7 cellular contexts compared by ENCODE assay signal in the genomic region with DNA sequence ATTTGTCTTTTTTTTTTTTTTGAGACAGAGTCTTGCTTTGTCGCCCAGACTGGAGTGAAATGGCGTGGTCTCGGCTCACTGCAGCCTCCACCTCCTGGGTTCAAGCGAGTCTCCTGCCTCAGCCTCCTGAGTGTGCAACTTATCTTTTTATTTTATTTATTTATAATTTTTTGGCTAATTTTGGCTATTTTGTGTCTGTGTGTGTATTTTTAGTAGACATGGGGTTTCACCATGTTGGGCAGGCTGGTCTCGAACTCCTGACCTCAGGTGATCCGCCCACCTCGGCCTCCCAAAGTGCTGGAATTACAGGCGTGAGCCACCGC. TPM values are rescaled to one million over a fixed set of nuclear protein-coding genes. Genes with fewer than 3 reads are reported as not detected.
DNase-seq lines count a peak whose midpoint lies in the region; ATAC-seq and TF ChIP-seq lines count a peak whose summit lies in the region.
"Not testable (repeated sequence)": the region's sequence is repeated elsewhere in the genome, so short reads cannot be mapped to it uniquely, and the experiment has no call there.

No MANE protein-coding gene starts in this region.

- not testable (repeated sequence) for H3F3A ChIP-seq in OCI-LY1 (ENCODE audit: insufficient read depth, low read length)

- not testable (repeated sequence) for TF ChIP-seq CTCF in OCI-LY1 (IDR thresholded peaks at IDR 0.05; ENCODE audit: low read length); glutamatergic neuron (IDR thresholded peaks at IDR 0.05; ENCODE audit: partially characterized antibody, unreplicated experiment)

- ATAC-seq in activated CD8-positive, alpha-beta memory T cell treated with anti-CD3 and anti-CD28 coated beads, Interleukin-2, amount 10 ng/mL, durations not matched to agents 7 days and 5 days; central memory CD8-positive, alpha-beta T cell (replicated peaks; ENCODE audit: extremely low read depth, poor library complexity, severe bottlenecking): not testable (repeated sequence)

- peak overlapping the region; percentile 74 for H3K4me3 Mint-ChIP-seq in activated CD8-positive, alpha-beta memory T cell treated with anti-CD3 and anti-CD28 coated beads, Interleukin-2, amount 10 ng/mL, durations not matched to agents 7 days and 5 days
- peak overlapping the region; percentile 79 for H3K4me3 Mint-ChIP-seq in central memory CD8-positive, alpha-beta T cell
- peak overlapping the region; percentile 86 for H3K4me3 Mint-ChIP-seq in glutamatergic neuron (ENCODE audit: unreplicated experiment)

- peak overlapping the region; percentile 37 for H3K9ac ChIP-seq in ES-I3 (ENCODE audit: low read depth, low read length)
- not testable (repeated sequence) for H3K9ac ChIP-seq in OCI-LY1 (ENCODE audit: low read length)
- H3K9ac ChIP-seq in mucosa of rectum (ENCODE audit: low read depth in 1 of 2, low read length in 2 of 2): peak overlapping the region; percentile 68 to 92

- H3K79me2 ChIP-seq in OCI-LY1 (ENCODE audit: insufficient read depth, low read length): not testable (repeated sequence)

- H3K4me1 Mint-ChIP-seq in activated CD8-positive, alpha-beta memory T cell treated with anti-CD3 and anti-CD28 coated beads, Interleukin-2, amount 10 ng/mL, durations not matched to agents 7 days and 5 days: peaks cover 33% of the 10 kb centered on the region
- peaks cover 32% of the 10 kb centered on the region for H3K4me1 Mint-ChIP-seq in central memory CD8-positive, alpha-beta T cell
- H3K4me1 Mint-ChIP-seq in glutamatergic neuron (ENCODE audit: low read depth, unreplicated experiment): not testable (repeated sequence)

- H3K4me2 ChIP-seq in OCI-LY1 (ENCODE audit: low read length): peak overlapping the region; percentile 77

- not testable (repeated sequence) for H3K9me2 ChIP-seq in OCI-LY1 (ENCODE audit: low read depth, low read length)

- H4K20me1 ChIP-seq in OCI-LY1 (ENCODE audit: insufficient read depth, low read length): not testable (repeated sequence)

- H3K4me3 ChIP-seq in OCI-LY1 (ENCODE audit: low read depth, low read length, poor library complexity, severe bottlenecking): peak overlapping the region; percentile 57
- peak overlapping the region; percentile 57 to 84 for H3K4me3 ChIP-seq in mucosa of rectum (ENCODE audit: low read length in 2 of 2)
- H3K4me3 ChIP-seq in skeletal muscle cell (ENCODE audit: low read depth, low read length): peak overlapping the region; percentile 45

- H3K36me3 ChIP-seq in ES-I3 (ENCODE audit: insufficient read depth, low read length); OCI-LY1 (ENCODE audit: insufficient read depth, low read length); mucosa of rectum (ENCODE audit: control insufficient read depth in 2 of 2, insufficient read depth in 2 of 2, low read length in 2 of 2): not testable (repeated sequence)

- DNase-seq in activated CD8-positive, alpha-beta memory T cell treated with anti-CD3 and anti-CD28 coated beads, Interleukin-2, amount 10 ng/mL, durations not matched to agents 7 days and 5 days; central memory CD8-positive, alpha-beta T cell (ENCODE audit: low spot score in 2 of 2); glutamatergic neuron; skeletal muscle cell (ENCODE audit: low read depth): not testable (repeated sequence)

- H3K4me1 ChIP-seq in ES-I3 (ENCODE audit: insufficient read depth, low read length); mucosa of rectum (ENCODE audit: control insufficient read depth in 2 of 2, insufficient read depth in 2 of 2, low read length in 2 of 2): not testable (repeated sequence)
- peaks cover 11% of the 10 kb centered on the region for H3K4me1 ChIP-seq in OCI-LY1 (ENCODE audit: insufficient read depth, low read length, severe bottlenecking)

- peak overlapping the region; percentile 78 for H3K27ac ChIP-seq in OCI-LY1 (ENCODE audit: low read depth, low read length, poor library complexity, severe bottlenecking)
- H3K27ac ChIP-seq in mucosa of rectum (ENCODE audit: low read depth in 2 of 2, low read length in 2 of 2): peak overlapping the region; percentile 92 to 97

- H2AFZ ChIP-seq in OCI-LY1 (ENCODE audit: low read length): peak overlapping the region; percentile 90; the same call in 1 of the 2 replicates

- not testable (repeated sequence) for H3K9me3 ChIP-seq in ES-I3 (ENCODE audit: control insufficient read depth, insufficient read depth, low read length); OCI-LY1 (ENCODE audit: low read length); mucosa of rectum (ENCODE audit: control insufficient read depth in 2 of 2, low read length in 2 of 2)

- not testable (repeated sequence) for H3K27me3 ChIP-seq in OCI-LY1 (ENCODE audit: insufficient read depth, low read length); mucosa of rectum (ENCODE audit: control insufficient read depth in 2 of 2, insufficient read depth in 2 of 2, low read length in 2 of 2)

- H3K27ac Mint-ChIP-seq in activated CD8-positive, alpha-beta memory T cell treated with anti-CD3 and anti-CD28 coated beads, Interleukin-2, amount 10 ng/mL, durations not matched to agents 7 days and 5 days: peak overlapping the region; percentile 92
- peak overlapping the region; percentile 93 for H3K27ac Mint-ChIP-seq in central memory CD8-positive, alpha-beta T cell (ENCODE audit: low read depth)
- peak overlapping the region; percentile 21 for H3K27ac Mint-ChIP-seq in glutamatergic neuron (ENCODE audit: unreplicated experiment)

- CTCF ChIA-PET in activated CD8-positive, alpha-beta memory T cell treated with anti-CD3 and anti-CD28 coated beads, Interleukin-2, amount 10 ng/mL, durations not matched to agents 7 days and 5 days (lab: Charles Lee): interaction anchor here (0.6 to 4.4 kb wide), 11 partner anchors 9 to 313 kb away, joined by 3 to 42 read pairs (median 3); no protein-coding TSS in a partner anchor

- peaks cover 14% of the 10 kb centered on the region for H3K36me3 Mint-ChIP-seq in activated CD8-positive, alpha-beta memory T cell treated with anti-CD3 and anti-CD28 coated beads, Interleukin-2, amount 10 ng/mL, durations not matched to agents 7 days and 5 days
- peaks cover 13% of the 10 kb centered on the region for H3K36me3 Mint-ChIP-seq in central memory CD8-positive, alpha-beta T cell (ENCODE audit: insufficient read depth)
- not testable (repeated sequence) for H3K36me3 Mint-ChIP-seq in glutamatergic neuron (ENCODE audit: unreplicated experiment)

- H3K27me3 Mint-ChIP-seq in activated CD8-positive, alpha-beta memory T cell treated with anti-CD3 and anti-CD28 coated beads, Interleukin-2, amount 10 ng/mL, durations not matched to agents 7 days and 5 days; central memory CD8-positive, alpha-beta T cell; glutamatergic neuron (ENCODE audit: unreplicated experiment): not testable (repeated sequence)

- not testable (repeated sequence) for H3K9me3 Mint-ChIP-seq in activated CD8-positive, alpha-beta memory T cell treated with anti-CD3 and anti-CD28 coated beads, Interleukin-2, amount 10 ng/mL, durations not matched to agents 7 days and 5 days (ENCODE audit: low read depth); central memory CD8-positive, alpha-beta T cell; glutamatergic neuron (ENCODE audit: unreplicated experiment)

RNA-seq across cellular contexts. Expression of gene HLA-E, which starts 27.4 kb away (rescaled TPM):
- 100 to 1,000 TPM; 395 to 602 TPM for total RNA-seq in activated CD8-positive, alpha-beta memory T cell treated with anti-CD3 and anti-CD28 coated beads, Interleukin-2, amount 10 ng/mL, durations not matched to agents 7 days and 5 days
- total RNA-seq in glutamatergic neuron (ENCODE audit: unreplicated experiment): 18.1 TPM

RNA-seq across cellular contexts. Expression of gene GNL1, which starts 39.6 kb away (rescaled TPM):
- total RNA-seq in activated CD8-positive, alpha-beta memory T cell treated with anti-CD3 and anti-CD28 coated beads, Interleukin-2, amount 10 ng/mL, durations not matched to agents 7 days and 5 days: 10 to 100 TPM; 64.0 to 73.5 TPM
- total RNA-seq in glutamatergic neuron (ENCODE audit: unreplicated experiment): 42.1 TPM

RNA-seq across cellular contexts. Expression of gene PRR3, which starts 40.4 kb away (rescaled TPM):
- total RNA-seq in activated CD8-positive, alpha-beta memory T cell treated with anti-CD3 and anti-CD28 coated beads, Interleukin-2, amount 10 ng/mL, durations not matched to agents 7 days and 5 days: 10 to 100 TPM; 19.5 to 23.6 TPM
- total RNA-seq in glutamatergic neuron (ENCODE audit: unreplicated experiment): 34.7 TPM

RNA-seq across cellular contexts. Expression of gene ABCF1, which starts 54.5 kb away (rescaled TPM):
- total RNA-seq in activated CD8-positive, alpha-beta memory T cell treated with anti-CD3 and anti-CD28 coated beads, Interleukin-2, amount 10 ng/mL, durations not matched to agents 7 days and 5 days: 10 to 100 TPM; 73.8 to 98.6 TPM
- total RNA-seq in glutamatergic neuron (ENCODE audit: unreplicated experiment): 62.7 TPM

Comparison
In these comparisons a context has a peak if more than half of its experiments do, and no peak if none do; other contexts are left out.
1. H3K27ac Mint-ChIP-seq: peak in every context shown above with its lines; median percentile 93 in central memory CD8-positive, alpha-beta T cell; 92 in activated CD8-positive, alpha-beta memory T cell treated with anti-CD3 and anti-CD28 coated beads, Interleukin-2, amount 10 ng/mL, durations not matched to agents 7 days and 5 days; 21 in glutamatergic neuron.
2. RNA of gene HLA-E, which starts 27.4 kb away (total RNA-seq): 395 to 602 TPM in activated CD8-positive, alpha-beta memory T cell treated with anti-CD3 and anti-CD28 coated beads, Interleukin-2, amount 10 ng/mL, durations not matched to agents 7 days and 5 days; 18.1 TPM in glutamatergic neuron (single experiment); every median in the first group is over 10 times any median in the second.
3. Peak in every context shown above with its lines, with median percentiles within 50 percentile points of each other: H3K4me3 ChIP-seq and H3K4me3 Mint-ChIP-seq.